9 cellular contexts compared by ENCODE assay signal in the genomic region with DNA sequence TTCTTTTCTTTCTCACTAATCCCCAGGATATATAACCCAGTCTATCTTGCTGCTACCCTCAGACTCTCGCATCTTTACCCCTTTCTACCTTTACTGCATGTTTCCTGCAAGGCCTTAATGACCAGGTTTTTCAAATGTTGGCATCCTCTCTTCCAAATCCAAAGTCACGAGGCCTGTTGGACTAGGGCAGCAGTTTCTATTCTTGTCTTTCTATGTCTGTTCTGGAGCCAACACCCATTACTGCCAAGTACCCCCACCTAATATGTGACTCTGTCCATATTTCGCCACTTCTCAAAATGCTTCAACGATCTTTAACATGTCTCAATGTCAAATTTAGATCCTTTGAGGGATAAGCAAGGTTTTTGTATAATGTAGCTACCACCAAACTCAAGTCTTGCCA.
"Had no signal": no experiment of that assay in that cellular context is flagged by ENCODE, and none has a peak within 500 bp of the region (broad histone marks: within the 10 kb centered on the region; RNA-seq: fewer than 3 reads in every experiment).

No MANE protein-coding gene starts in this region.

- H3K36me3 ChIP-seq: HAP-1 had no signal

- H3K4me3 ChIP-seq: GM23248, GM23338, HAP-1 had no signal

- H3K9me3 ChIP-seq: HAP-1 had no signal

- H3K27ac ChIP-seq: GM23248 had no signal

- ATAC-seq: GM23338, HCT116 had no signal

- DNase-seq: GM23248, GOT3, H7, H9, HCEC 1CT, HFFc6 had no signal

- H3K4me1 ChIP-seq: HAP-1 had no signal
